ENCODE assay signal across 12 cellular contexts in genomic region chr1:113742515-113742914, GRCh38. TPM values are rescaled to one million over a fixed set of nuclear protein-coding genes. Genes with fewer than 3 reads are reported as not detected.
DNase-seq lines count a peak whose midpoint lies in the region; ATAC-seq and TF ChIP-seq lines count a peak whose summit lies in the region.
"Had no signal": no experiment of that assay in that cellular context is flagged by ENCODE, and none has a peak within 500 bp of the region (broad histone marks: within the 10 kb centered on the region; RNA-seq: fewer than 3 reads in every experiment).

No MANE protein-coding gene starts in this region.

- peak; percentile 66 for ATAC-seq in GM19324 (IDR thresholded peaks at IDR 0.05; ENCODE audit: low FRiP score, unreplicated experiment)
- ATAC-seq in CD4-positive, alpha-beta T cell (ENCODE audit: poor library complexity), result no peak
- ATAC-seq: SK-N-SH treated with all-trans-retinoic acid at 6 μM for 48 hours had no signal

- H3K36me3 Mint-ChIP-seq in CD4-positive, alpha-beta T cell (ENCODE audit: low read depth), result no peaks in the 10 kb centered on the region

- no peak overlapping the region for H3K27ac ChIP-seq in CD4-positive, alpha-beta T cell (ENCODE audit: low read depth, low read length)
- H3K27ac ChIP-seq: BLaER1 treated with 17β-estradiol and CSF1 and Interleukin-3, amounts not matched to agents 10 nM and 100 nM had no signal

- no peak for TF ChIP-seq CTCF in GM12865 (IDR thresholded peaks at IDR 0.05; ENCODE audit: insufficient read depth, low read depth, low read length, missing control alignments)
- TF ChIP-seq CTCF in CD4-positive, alpha-beta T cell (IDR thresholded peaks at IDR 0.05), result no peak

- H3K9me3 ChIP-seq in CD4-positive, alpha-beta T cell (ENCODE audit: control insufficient read depth, low read length), result no peaks in the 10 kb centered on the region
- H3K9me3 ChIP-seq: BLaER1 treated with 17β-estradiol and CSF1 and Interleukin-3, amounts not matched to agents 10 nM and 100 nM had no signal

- no peaks in the 10 kb centered on the region for H3K4me1 Mint-ChIP-seq in CD4-positive, alpha-beta T cell (ENCODE audit: low read depth)

- no peaks in the 10 kb centered on the region for H3K9me3 Mint-ChIP-seq in CD4-positive, alpha-beta T cell
- H3K9me3 Mint-ChIP-seq: nephron had no signal

- H3K4me3 Mint-ChIP-seq in CD4-positive, alpha-beta T cell, result no peak overlapping the region
- H3K4me3 Mint-ChIP-seq: nephron had no signal

- no peak overlapping the region for H3K27ac Mint-ChIP-seq in CD4-positive, alpha-beta T cell
- H3K27ac Mint-ChIP-seq: nephron had no signal

- DNase-seq in GM12865 (ENCODE audit: low read depth) (peak; percentile 5), M059J (ENCODE audit: low read depth) (peak; percentile 40), iris pigment epithelial cell (ENCODE audit: low read depth) (peak; percentile 37), SHP77 treated with DMSO at 0.1 percent for 48 hours (lab: John Stamatoyannopoulos, UW) (no peak), NCI-H2029 (lab: John Stamatoyannopoulos, UW) (no peak), Ammon's horn (ENCODE audit: low spot score) (no peak)
- no peak for DNase-seq in CD4-positive, alpha-beta T cell
- DNase-seq: kidney had no signal

- CTCF ChIA-PET in CD4-positive, alpha-beta T cell (lab: Charles Lee), result interaction anchor here (0.9 kb wide), 1 partner anchor 9 kb away, joined by 4 read pairs; no protein-coding TSS in a partner anchor

- intact Hi-C loops in CD4-positive, alpha-beta T cell (cut with DNase I, micrococcal nuclease), result no loop called here

- H3K27me3 ChIP-seq in CD4-positive, alpha-beta T cell (ENCODE audit: control insufficient read depth, insufficient read depth, low read length), result no peaks in the 10 kb centered on the region
- H3K27me3 ChIP-seq: BLaER1 treated with 17β-estradiol and CSF1 and Interleukin-3, amounts not matched to agents 10 nM and 100 nM had no signal

- H3K27me3 Mint-ChIP-seq in CD4-positive, alpha-beta T cell, result no peaks in the 10 kb centered on the region

- POLR2A ChIA-PET in CD4-positive, alpha-beta T cell (lab: Charles Lee), result no interaction called here

- no peak overlapping the region for H3K4me3 ChIP-seq in GM12865 (ENCODE audit: low read depth, low read length)
- H3K4me3 ChIP-seq: BLaER1 treated with 17β-estradiol and CSF1 and Interleukin-3, amounts not matched to agents 10 nM and 100 nM had no signal

RNA-seq across cellular contexts. Expression of gene PHTF1, which starts 16.8 kb away (rescaled TPM):
- total RNA-seq in M059J (2014; rRNA removed; shearing (Covaris generic)), result 72.3 and 77.3 TPM in 2 replicates
- total RNA-seq in CD4-positive, alpha-beta T cell, result 1 to 10 TPM; 3.1 to 4.0 TPM

Comparison
In these comparisons a context has a peak if more than half of its experiments do, and no peak if none do; other contexts are left out.
1. DNase-seq: peak in GM12865 (single experiment), M059J (single experiment) and iris pigment epithelial cell (single experiment); none in SHP77 treated with DMSO at 0.1 percent for 48 hours (single experiment), CD4-positive, alpha-beta T cell (0 of 10), NCI-H2029 (single experiment) and Ammon's horn (single experiment).
2. RNA of gene PHTF1, which starts 16.8 kb away (total RNA-seq): 72.3 to 77.3 TPM in M059J; 3.1 to 4.0 TPM in CD4-positive, alpha-beta T cell; every median in the first group is over 10 times any median in the second.